Comparison of ENCODE assay signal across 11 cellular contexts in the genomic region with DNA sequence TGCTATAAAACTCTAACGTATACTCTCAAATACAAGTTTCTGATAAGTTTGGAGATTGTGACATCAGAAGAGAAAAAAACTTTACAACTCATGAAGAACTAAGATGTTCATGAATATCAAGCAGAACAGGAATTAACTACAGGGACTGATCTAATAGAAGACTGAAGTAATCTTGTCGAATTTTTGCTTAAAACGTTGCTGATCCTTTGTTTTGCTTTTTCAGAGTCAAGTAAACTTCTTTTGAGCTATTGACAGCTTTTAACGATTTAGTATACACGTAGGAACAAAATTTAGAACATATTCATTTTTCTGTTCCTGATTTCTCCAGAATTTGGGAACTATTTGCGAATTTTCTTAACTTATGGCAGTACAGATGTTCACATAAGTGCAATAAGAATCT.
"Had no signal": no experiment of that assay in that cellular context is flagged by ENCODE, and none has a peak within 500 bp of the region (broad histone marks: within the 10 kb centered on the region; RNA-seq: fewer than 3 reads in every experiment).

No MANE protein-coding gene starts in this region.

- DNase-seq: H9, HCEC 1CT, HFFc6, KBM-7 had no signal

- H3K27me3 Mint-ChIP-seq: IgD-negative memory B cell had no signal

- H3K27ac ChIP-seq: HL-60, KMS-11 had no signal

- H3K27ac Mint-ChIP-seq: GM23338, H9, HFFc6, IgD-negative memory B cell had no signal

- H3K4me3 Mint-ChIP-seq: GM23338, H9, HFFc6, IgD-negative memory B cell had no signal

- FAIRE-seq: H1, H54, HepG2 had no signal

- H3K4me1 Mint-ChIP-seq: GM23338, H9, IgD-negative memory B cell had no signal

- H3K4me3 ChIP-seq: GM23338 had no signal

- H3K36me3 Mint-ChIP-seq: IgD-negative memory B cell had no signal
